ENCODE assay signal across 1 cellular context in genomic region chr17:66191607-66192377, GRCh38.
TF ChIP-seq lines count a peak whose summit lies in the region.

Gene CEP112, minus strand, starts transcription at chr17:66192133.

TF ChIP-seq in HepG2, 621 proteins besides CTCF, POLR2A, EP300 and RAD21 (continued from another document and continues in another):
- TF ChIP-seq ATF6 (CRISPR knock-in tag; conservative IDR thresholded peaks at IDR 0.05) (no peak), ZNF326 (CRISPR knock-in tag; IDR thresholded peaks at IDR 0.05; ENCODE audit: borderline replicate concordance) (no peak), ZNF343 (CRISPR knock-in tag; IDR thresholded peaks at IDR 0.05) (0 out of 2 replicates have a peak, but pooled peaks have one; percentile 37), ATM (IDR thresholded peaks at IDR 0.05; ENCODE audit: borderline replicate concordance) (no peak), ZFY (CRISPR knock-in tag; IDR thresholded peaks at IDR 0.05) (peak; percentile 89), ZNF503 (CRISPR knock-in tag; IDR thresholded peaks at IDR 0.05) (peak; percentile 64), ZBTB39 (CRISPR knock-in tag; IDR thresholded peaks at IDR 0.05) (no peak), CENPBD1 (CRISPR knock-in tag; IDR thresholded peaks at IDR 0.05; ENCODE audit: borderline replicate concordance, low read depth) (0 out of 2 replicates have a peak, but pooled peaks have one; percentile 18), ZNF639 (CRISPR knock-in tag; conservative IDR thresholded peaks at IDR 0.05) (0 out of 2 replicates have a peak, but pooled peaks have one; percentile 18), SOX5 (CRISPR knock-in tag; IDR thresholded peaks at IDR 0.05; ENCODE audit: borderline replicate concordance) (0 out of 2 replicates have a peak, but pooled peaks have one; percentile 18), TCF12 (IDR thresholded peaks at IDR 0.05) (no peak), TCF12 (CRISPR knock-in tag; IDR thresholded peaks at IDR 0.05) (no peak), ZNF691 (CRISPR knock-in tag; IDR thresholded peaks at IDR 0.05; ENCODE audit: borderline replicate concordance, low read depth) (peak; percentile 44; the same call in 1 of the 2 replicates), MLX (CRISPR knock-in tag; IDR thresholded peaks at IDR 0.05) (no peak), GTF3A (CRISPR knock-in tag; conservative IDR thresholded peaks at IDR 0.05) (0 out of 2 replicates have a peak, but pooled peaks have one; percentile 23), HCFC1 (IDR thresholded peaks at IDR 0.05; ENCODE audit: low read depth, low read length) (peak; percentile 31), PBX3 (CRISPR knock-in tag; IDR thresholded peaks at IDR 0.05; ENCODE audit: borderline replicate concordance) (no peak), MBNL3 (CRISPR knock-in tag; conservative IDR thresholded peaks at IDR 0.05) (no peak), ZFP36 (IDR thresholded peaks at IDR 0.05; ENCODE audit: borderline replicate concordance, low read depth, low read length, partially characterized antibody) (no peak), NR1H2 (CRISPR knock-in tag; IDR thresholded peaks at IDR 0.05; ENCODE audit: borderline replicate concordance, low read depth) (no peak), MAFG (CRISPR knock-in tag; IDR thresholded peaks at IDR 0.05) (peak; percentile 42; the same call in 1 of the 2 replicates), RBM22 (optimal IDR thresholded peaks at IDR 0.05; ENCODE audit: low read length) (peak; percentile 96), ZSCAN30 (CRISPR knock-in tag; IDR thresholded peaks at IDR 0.05) (0 out of 2 replicates have a peak, but pooled peaks have one; percentile 72), ZZZ3 (CRISPR knock-in tag; IDR thresholded peaks at IDR 0.05; ENCODE audit: borderline replicate concordance) (no peak; the same call in 1 of the 2 replicates), ISL2 (CRISPR knock-in tag; IDR thresholded peaks at IDR 0.05) (no peak), ZSCAN12 (CRISPR knock-in tag; IDR thresholded peaks at IDR 0.05) (peak; percentile 43; the same call in 1 of the 2 replicates), SAP130 (CRISPR knock-in tag; IDR thresholded peaks at IDR 0.05; ENCODE audit: low read depth) (peak; percentile 99), KDM4B (CRISPR knock-in tag; IDR thresholded peaks at IDR 0.05) (no peak), GPN1 (CRISPR knock-in tag; IDR thresholded peaks at IDR 0.05; ENCODE audit: borderline replicate concordance) (no peak), NR2F2 (IDR thresholded peaks at IDR 0.05; ENCODE audit: borderline replicate concordance, low read depth) (no peak), TSC22D2 (CRISPR knock-in tag; IDR thresholded peaks at IDR 0.05; ENCODE audit: borderline replicate concordance) (no peak), MEIS2 (CRISPR knock-in tag; IDR thresholded peaks at IDR 0.05) (no peak), CREM (IDR thresholded peaks at IDR 0.05) (no peak), CREM (CRISPR knock-in tag; IDR thresholded peaks at IDR 0.05) (no peak), ARNT (IDR thresholded peaks at IDR 0.05) (no peak), TFDP1 (CRISPR knock-in tag; IDR thresholded peaks at IDR 0.05; ENCODE audit: borderline replicate concordance) (peak; percentile 49; the same call in 1 of the 2 replicates), ZNF891 (CRISPR knock-in tag; IDR thresholded peaks at IDR 0.05) (no peak), ZNF546 (CRISPR knock-in tag; conservative IDR thresholded peaks at IDR 0.05) (no peak), DNMT3B (CRISPR knock-in tag; conservative IDR thresholded peaks at IDR 0.05) (no peak), ZNF549 (CRISPR knock-in tag; IDR thresholded peaks at IDR 0.05) (no peak), ARID4A (CRISPR knock-in tag; IDR thresholded peaks at IDR 0.05; ENCODE audit: borderline replicate concordance) (peak; percentile 98), ZNF232 (CRISPR knock-in tag; IDR thresholded peaks at IDR 0.05; ENCODE audit: borderline replicate concordance) (peak; percentile 42; the same call in 1 of the 2 replicates), IRF2 (CRISPR knock-in tag; IDR thresholded peaks at IDR 0.05) (no peak; the same call in 1 of the 2 replicates), ZNF674 (CRISPR knock-in tag; IDR thresholded peaks at IDR 0.05; ENCODE audit: low read depth) (no peak), ZNF800 (CRISPR knock-in tag; IDR thresholded peaks at IDR 0.05) (peak; percentile 80), RXRA (CRISPR knock-in tag; IDR thresholded peaks at IDR 0.05) (no peak), ZNF740 (CRISPR knock-in tag; IDR thresholded peaks at IDR 0.05) (no peak)
